Comparison of ENCODE assay signal across 9 cellular contexts in the genomic region with DNA sequence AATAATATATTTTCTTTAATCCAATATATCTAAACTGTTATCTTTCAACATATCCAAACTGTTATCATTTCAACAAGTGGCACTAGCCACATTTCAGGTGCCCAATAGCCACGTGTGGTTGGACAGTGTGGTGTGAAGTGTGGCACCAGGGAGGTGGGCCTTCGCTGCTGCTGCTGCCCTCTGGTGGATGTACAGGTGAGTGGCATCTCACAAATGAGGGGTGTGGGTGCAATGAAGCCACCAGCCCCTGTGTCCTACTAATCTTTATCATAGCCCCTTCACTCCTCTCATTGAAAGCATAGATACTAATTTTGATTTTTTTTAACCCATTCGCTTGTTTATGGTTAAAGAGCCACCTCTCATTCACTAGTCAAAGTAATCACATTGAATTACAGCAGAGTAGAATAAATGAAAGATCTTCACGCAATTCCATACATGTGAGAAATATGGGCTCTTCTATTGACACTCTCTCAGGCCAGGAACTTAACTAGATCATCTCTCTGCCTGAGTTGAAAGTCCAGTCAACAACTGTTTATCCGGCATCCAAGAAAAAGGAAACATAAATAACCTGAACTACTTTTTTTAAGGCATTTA.
DNase-seq lines count a peak whose midpoint lies in the region; ATAC-seq, FAIRE-seq and TF ChIP-seq lines count a peak whose summit lies in the region.
"Had no signal": no experiment of that assay in that cellular context is flagged by ENCODE, and none has a peak within 500 bp of the region (broad histone marks: within the 10 kb centered on the region; RNA-seq: fewer than 3 reads in every experiment).

No MANE protein-coding gene starts in this region.

- DNase-seq in Caki2 (ENCODE audit: low read depth) (peak; percentile 4), GM19239 (ENCODE audit: insufficient read length, low spot score) (peak; percentile 24), NAMALWA (ENCODE audit: low spot score) (peak; percentile 50), astrocyte of the cerebellum (ENCODE audit: low read depth) (no peak), NCI-H1092 treated with DMSO at 0.1 percent for 48 hours (lab: John Stamatoyannopoulos, UW) (no peak)
- DNase-seq in effector CD8-positive, alpha-beta T cell (lab: John Stamatoyannopoulos, UW) = no peak

- WGBS in liver = 61% methylated on average over 5 of the region's 5 CpGs

- H3K27ac ChIP-seq in liver (ENCODE audit: low read depth in 1 of 2, low read length in 2 of 2) = no peak overlapping the region
- H3K27ac ChIP-seq: SK-N-MC had no signal

- no peaks in the 10 kb centered on the region for H3K36me3 ChIP-seq in liver (ENCODE audit: control insufficient read depth in 4 of 4, insufficient read depth in 3 of 4, low read depth in 1 of 4, low read length in 3 of 4)

- H3K9me3 ChIP-seq in liver (ENCODE audit: control insufficient read depth in 4 of 4, low read length in 3 of 4) = no peaks in the 10 kb centered on the region

- H3K4me1 ChIP-seq in liver (ENCODE audit: control insufficient read depth in 4 of 4, insufficient read depth in 4 of 4, low read length in 3 of 4) = no peaks in the 10 kb centered on the region

- H3K4me3 ChIP-seq in astrocyte of the cerebellum (ENCODE audit: low read depth, low read length) = no peak overlapping the region
- H3K4me3 ChIP-seq in liver (ENCODE audit: low read depth in 1 of 3, low read length in 3 of 3) = no peak overlapping the region
- H3K4me3 ChIP-seq: SK-N-MC had no signal

- TF ChIP-seq CTCF in astrocyte of the cerebellum (IDR thresholded peaks at IDR 0.05; ENCODE audit: low read depth, low read length, missing control alignments) = peak; percentile 77
- TF ChIP-seq CTCF in liver (IDR thresholded peaks at IDR 0.05; ENCODE audit: low read depth, low read length, missing input control) = peak; percentile 67

- FAIRE-seq in GM19239 (lab: Jason Lieb, UNC) = no peak

- no peaks in the 10 kb centered on the region for H3K27me3 ChIP-seq in liver (ENCODE audit: control insufficient read depth in 4 of 4, insufficient read depth in 4 of 4, low read length in 3 of 4)

- no peak overlapping the region for H3K9ac ChIP-seq in liver (ENCODE audit: low read depth in 1 of 2, low read length in 2 of 2)

- ATAC-seq in GM18519 (IDR thresholded peaks at IDR 0.05; ENCODE audit: low FRiP score, unreplicated experiment) = no peak

- TF ChIP-seq RAD21 in liver (IDR thresholded peaks at IDR 0.05) = peak; percentile 81 to 91

- in situ Hi-C loops in Caki2 (cut with HindIII; ENCODE audit: low pct_unique_long_range_greater_than_20kb, low sequenced_read_pairs) = no loop called here
- in situ Hi-C loops in astrocyte of the cerebellum (cut with HindIII; ENCODE audit: low sequenced_read_pairs) = no loop called here

TF ChIP-seq in liver, 16 proteins besides CTCF, POLR2A, EP300 and RAD21:
- TF ChIP-seq, protein P1, sequence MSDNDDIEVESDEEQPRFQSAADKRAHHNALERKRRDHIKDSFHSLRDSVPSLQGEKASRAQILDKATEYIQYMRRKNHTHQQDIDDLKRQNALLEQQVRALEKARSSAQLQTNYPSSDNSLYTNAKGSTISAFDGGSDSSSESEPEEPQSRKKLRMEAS (IDR thresholded peaks at IDR 0.05) = peak; percentile 24
- TF ChIP-seq JUND (IDR thresholded peaks at IDR 0.05) = no peak

Comparison
In these comparisons a context has a peak if more than half of its experiments do, and no peak if none do; other contexts are left out.
1. DNase-seq: peak in Caki2 (single experiment), GM19239 (single experiment) and NAMALWA (single experiment); none in astrocyte of the cerebellum (single experiment), effector CD8-positive, alpha-beta T cell (single experiment) and NCI-H1092 treated with DMSO at 0.1 percent for 48 hours (single experiment).